In the genomic region with DNA sequence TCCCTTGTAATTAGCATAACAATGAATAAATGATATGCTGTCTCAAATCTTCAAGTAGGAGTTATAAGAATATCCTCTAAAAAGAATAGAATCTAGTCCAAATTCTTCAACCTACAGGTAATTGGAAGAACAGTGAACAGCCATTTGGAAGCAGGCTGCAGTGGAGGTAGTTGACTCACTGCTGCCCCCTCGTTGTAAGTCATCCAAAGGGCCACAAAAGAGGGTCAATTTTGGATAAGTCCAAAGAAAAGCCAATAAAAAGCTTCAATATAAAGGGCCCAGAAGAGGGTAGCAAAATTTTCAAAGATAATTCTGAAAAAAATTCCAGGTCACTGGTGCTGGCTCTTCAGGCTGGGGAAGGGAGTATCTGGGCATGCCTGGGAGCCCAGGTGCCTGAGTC, we compare ENCODE assay signal across 10 cellular contexts.
DNase-seq lines count a peak whose midpoint lies in the region; ATAC-seq, FAIRE-seq and TF ChIP-seq lines count a peak whose summit lies in the region.
"Had no signal": no experiment of that assay in that cellular context is flagged by ENCODE, and none has a peak within 500 bp of the region (broad histone marks: within the 10 kb centered on the region; RNA-seq: fewer than 3 reads in every experiment).

No MANE protein-coding gene starts in this region.

- ATAC-seq in pancreas = no peak

- peaks cover 7% of the 10 kb centered on the region for H3K9me3 Mint-ChIP-seq in HFFc6

- FAIRE-seq in pancreas (lab: Jason Lieb, UNC) = no peak

- intact Hi-C loops in A673 (cut with micrococcal nuclease; ENCODE audit: unreplicated experiment) = no loop called here
- intact Hi-C loops in pancreas (cut with DNase I) = no loop called here

- peaks cover 8% of the 10 kb centered on the region for H3K27me3 ChIP-seq in A673 (replicated peaks; ENCODE audit: insufficient read depth, low read depth, low read length, poor library complexity)
- H3K27me3 ChIP-seq in pancreas = no peaks in the 10 kb centered on the region
- no peaks in the 10 kb centered on the region for H3K27me3 ChIP-seq in Peyer's patch

- CTCF ChIA-PET in A673 (lab: Charles Lee) = no interaction called here
- CTCF ChIA-PET in RWPE1 (lab: Yijun Ruan, JAX) = interaction anchor here (0.6 to 1.8 kb wide), 8 partner anchors 9 to 280 kb away, joined by 3 to 8 read pairs (median 4); no protein-coding TSS in a partner anchor

- H3K36me3 Mint-ChIP-seq in HFFc6 (ENCODE audit: low read depth) = no peaks in the 10 kb centered on the region

- H3K4me3 ChIP-seq in A673 (ENCODE audit: low read depth, low read length, poor library complexity, severe bottlenecking) = no peak overlapping the region
- no peak overlapping the region for H3K4me3 ChIP-seq in pancreas
- no peak overlapping the region for H3K4me3 ChIP-seq in Peyer's patch
- H3K4me3 ChIP-seq: thoracic aorta had no signal

- H3K27me3 Mint-ChIP-seq in HFFc6 (ENCODE audit: insufficient read depth) = no peaks in the 10 kb centered on the region

- in situ Hi-C loops in GM13977 (cut with MboI; ENCODE audit: low pct_unique_long_range_greater_than_20kb, low sequenced_read_pairs, unreplicated experiment) = no loop called here

- POLR2A ChIA-PET in A673 (lab: Charles Lee; ENCODE audit: low non-redundant PET) = no interaction called here
- POLR2A ChIA-PET in RWPE1 (lab: Yijun Ruan, JAX; ENCODE audit: low non-redundant PET) = no interaction called here

- H3K4me3 Mint-ChIP-seq in HFFc6 = no peak overlapping the region

- peak; percentile 5 for DNase-seq in A673 (ENCODE audit: low spot score)
- DNase-seq in GM13977 (ENCODE audit: low spot score) = no peak
- peak; percentile 30 for DNase-seq in RWPE1 (ENCODE audit: low spot score)
- DNase-seq in glomerular visceral epithelial cell (ENCODE audit: extremely low spot score) = peak; percentile 23
- no peak for DNase-seq in pancreas
- DNase-seq in HFFc6 = no peak
- no peak for DNase-seq in Peyer's patch
- DNase-seq in NOMO-1 (lab: John Stamatoyannopoulos, UW; ENCODE audit: unreplicated experiment in 2 of 2) = no peak
- DNase-seq: NCI-H526 had no signal

- H3K4me1 ChIP-seq in A673 (ENCODE audit: insufficient read depth, low read length, poor library complexity, severe bottlenecking) = no peaks in the 10 kb centered on the region
- H3K4me1 ChIP-seq in pancreas = no peaks in the 10 kb centered on the region
- H3K4me1 ChIP-seq in Peyer's patch = no peaks in the 10 kb centered on the region

- H3K36me3 ChIP-seq in A673 (ENCODE audit: insufficient read depth, low read length, poor library complexity, severe bottlenecking) (no peaks in the 10 kb centered on the region), pancreas (no peaks in the 10 kb centered on the region), Peyer's patch (no peaks in the 10 kb centered on the region)
- H3K36me3 ChIP-seq: thoracic aorta had no signal

- H3K9me3 ChIP-seq in A673 (ENCODE audit: low read depth, low read length, poor library complexity, severe bottlenecking) (no peaks in the 10 kb centered on the region), pancreas (no peaks in the 10 kb centered on the region), Peyer's patch (no peaks in the 10 kb centered on the region)
- H3K9me3 ChIP-seq: thoracic aorta had no signal

- no TSS peak for BruUV-seq in A673 (replicated peaks; lab: Mats Ljungman, UMichigan)

- no peak overlapping the region for H3K27ac ChIP-seq in A673 (ENCODE audit: low read depth, low read length, poor library complexity, severe bottlenecking)
- H3K27ac ChIP-seq in RWPE1 = no peak overlapping the region
- H3K27ac ChIP-seq in pancreas = no peak overlapping the region
- no peak overlapping the region for H3K27ac ChIP-seq in Peyer's patch
- H3K27ac ChIP-seq: thoracic aorta had no signal

- peak; percentile 44 for TF ChIP-seq CTCF in A673 (conservative IDR thresholded peaks at IDR 0.05; ENCODE audit: low read depth, low read length)
- peak; percentile 51 for TF ChIP-seq CTCF in GM13977 (IDR thresholded peaks at IDR 0.05; ENCODE audit: extremely low read depth, insufficient read depth, missing control alignments)
- TF ChIP-seq CTCF in RWPE1 (conservative IDR thresholded peaks at IDR 0.05; ENCODE audit: low read depth) = no peak; the same call in 1 of the 2 replicates
- TF ChIP-seq CTCF in pancreas (IDR thresholded peaks at IDR 0.05) = peak in 1 of 4 donors; percentile 24
- no peak; the same call in 1 of the 2 replicates for TF ChIP-seq CTCF in HFFc6 (IDR thresholded peaks at IDR 0.05)
- peak in 2 of 6 experiments; percentile 21 to 27 for TF ChIP-seq CTCF in Peyer's patch (IDR thresholded peaks at IDR 0.05)

- no peaks in the 10 kb centered on the region for H3K4me1 Mint-ChIP-seq in HFFc6 (ENCODE audit: low read depth)

- H3K27ac Mint-ChIP-seq in HFFc6 = no peak overlapping the region

- 4 to 6% methylated on average over 1 of the region's 1 CpG for WGBS in pancreas, 2 donors

- no peak for TF ChIP-seq POLR2A in Peyer's patch (IDR thresholded peaks at IDR 0.05)

Comparison
In these comparisons a context has a peak if more than half of its experiments do, and no peak if none do; other contexts are left out.
1. DNase-seq: peak in A673 (single experiment), RWPE1 (single experiment) and glomerular visceral epithelial cell (single experiment); none in GM13977 (single experiment), pancreas (0 of 6), HFFc6 (single experiment), Peyer's patch (0 of 3) and NOMO-1 (0 of 2).
2. CTCF ChIP-seq: peak in A673 (single experiment) and GM13977 (single experiment); none in RWPE1 (single experiment) and HFFc6 (single experiment).